Comparison of ENCODE assay signal across 1 cellular context in the genomic region with DNA sequence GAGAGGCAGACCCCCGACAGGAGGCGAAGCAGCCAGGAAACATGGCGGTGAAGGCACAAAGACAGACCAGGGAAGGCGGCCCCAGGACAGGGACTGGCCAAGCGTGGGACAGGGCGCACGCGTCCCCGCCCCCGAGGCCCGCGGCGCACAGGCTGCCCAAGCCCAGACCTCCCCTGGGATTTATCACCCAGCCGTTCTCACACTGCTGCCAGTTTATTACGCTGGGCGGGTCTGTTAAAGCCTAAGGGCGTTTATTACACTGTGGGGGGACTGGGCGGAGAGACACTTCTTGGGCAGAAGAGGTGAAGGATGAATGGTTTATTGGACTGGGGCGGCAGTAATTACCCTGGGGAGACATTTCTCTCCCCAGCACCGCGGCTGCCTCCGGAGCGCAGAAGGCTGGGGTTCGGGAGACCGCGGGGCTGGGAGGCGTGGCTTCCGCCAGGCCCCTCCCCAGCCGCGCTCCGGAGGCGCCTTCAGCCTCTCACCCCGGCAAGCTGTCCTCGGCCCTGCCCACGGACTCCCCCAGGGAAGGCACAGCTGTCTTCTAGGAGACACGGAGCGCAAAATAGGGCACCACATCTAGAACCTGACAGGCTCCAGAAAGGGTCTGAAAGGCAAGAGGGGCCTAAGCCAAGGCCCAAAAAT.
TF ChIP-seq lines count a peak whose summit lies in the region.

No MANE protein-coding gene starts in this region.

TF ChIP-seq in GM12878, 131 proteins besides CTCF, POLR2A, EP300 and RAD21 (continued from another document):
- TF ChIP-seq NBN (IDR thresholded peaks at IDR 0.05) = 0 out of 2 replicates have a peak, but pooled peaks have one; percentile 44
- TF ChIP-seq BACH1 (IDR thresholded peaks at IDR 0.05; ENCODE audit: borderline replicate concordance) = no peak
- TF ChIP-seq TCF12 (IDR thresholded peaks at IDR 0.05; ENCODE audit: low read depth, low read length) = no peak
- no peak for TF ChIP-seq MYB (IDR thresholded peaks at IDR 0.05; ENCODE audit: borderline replicate concordance, low read depth, low read length)
- no peak for TF ChIP-seq SP1 (IDR thresholded peaks at IDR 0.05; ENCODE audit: low read depth, low read length)
- TF ChIP-seq YBX1 (IDR thresholded peaks at IDR 0.05) = 0 out of 2 replicates have a peak, but pooled peaks have one; percentile 27
- TF ChIP-seq, protein P1, sequence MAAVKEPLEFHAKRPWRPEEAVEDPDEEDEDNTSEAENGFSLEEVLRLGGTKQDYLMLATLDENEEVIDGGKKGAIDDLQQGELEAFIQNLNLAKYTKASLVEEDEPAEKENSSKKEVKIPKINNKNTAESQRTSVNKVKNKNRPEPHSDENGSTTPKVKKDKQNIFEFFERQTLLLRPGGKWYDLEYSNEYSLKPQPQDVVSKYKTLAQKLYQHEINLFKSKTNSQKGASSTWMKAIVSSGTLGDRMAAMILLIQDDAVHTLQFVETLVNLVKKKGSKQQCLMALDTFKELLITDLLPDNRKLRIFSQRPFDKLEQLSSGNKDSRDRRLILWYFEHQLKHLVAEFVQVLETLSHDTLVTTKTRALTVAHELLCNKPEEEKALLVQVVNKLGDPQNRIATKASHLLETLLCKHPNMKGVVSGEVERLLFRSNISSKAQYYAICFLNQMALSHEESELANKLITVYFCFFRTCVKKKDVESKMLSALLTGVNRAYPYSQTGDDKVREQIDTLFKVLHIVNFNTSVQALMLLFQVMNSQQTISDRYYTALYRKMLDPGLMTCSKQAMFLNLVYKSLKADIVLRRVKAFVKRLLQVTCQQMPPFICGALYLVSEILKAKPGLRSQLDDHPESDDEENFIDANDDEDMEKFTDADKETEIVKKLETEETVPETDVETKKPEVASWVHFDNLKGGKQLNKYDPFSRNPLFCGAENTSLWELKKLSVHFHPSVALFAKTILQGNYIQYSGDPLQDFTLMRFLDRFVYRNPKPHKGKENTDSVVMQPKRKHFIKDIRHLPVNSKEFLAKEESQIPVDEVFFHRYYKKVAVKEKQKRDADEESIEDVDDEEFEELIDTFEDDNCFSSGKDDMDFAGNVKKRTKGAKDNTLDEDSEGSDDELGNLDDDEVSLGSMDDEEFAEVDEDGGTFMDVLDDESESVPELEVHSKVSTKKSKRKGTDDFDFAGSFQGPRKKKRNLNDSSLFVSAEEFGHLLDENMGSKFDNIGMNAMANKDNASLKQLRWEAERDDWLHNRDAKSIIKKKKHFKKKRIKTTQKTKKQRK (IDR thresholded peaks at IDR 0.05; ENCODE audit: low read depth, low read length) = no peak
- TF ChIP-seq SMC3 (IDR thresholded peaks at IDR 0.05; ENCODE audit: borderline replicate concordance, low read length) = no peak
- TF ChIP-seq MEF2B (IDR thresholded peaks at IDR 0.05; ENCODE audit: partially characterized antibody, poor library complexity, severe bottlenecking) = peak; percentile 98
- TF ChIP-seq CHD2 (IDR thresholded peaks at IDR 0.05; ENCODE audit: borderline replicate concordance, low read depth, low read length) = 0 out of 2 replicates have a peak, but pooled peaks have one; percentile 1
- no peak for TF ChIP-seq TBL1XR1 (IDR thresholded peaks at IDR 0.05; ENCODE audit: low read depth, low read length)
- TF ChIP-seq BHLHE40 (IDR thresholded peaks at IDR 0.05; ENCODE audit: borderline replicate concordance in 1 of 2, low read depth in 2 of 2, low read length in 1 of 2) = peak in 1 of 2 experiments; percentile 90; a peak in 2 of 4 replicates
- TF ChIP-seq GATAD2B (conservative IDR thresholded peaks at IDR 0.05; ENCODE audit: low read depth) = peak; percentile 99
- no peak for TF ChIP-seq NFXL1 (IDR thresholded peaks at IDR 0.05; ENCODE audit: borderline replicate concordance)
- TF ChIP-seq, protein P2, sequence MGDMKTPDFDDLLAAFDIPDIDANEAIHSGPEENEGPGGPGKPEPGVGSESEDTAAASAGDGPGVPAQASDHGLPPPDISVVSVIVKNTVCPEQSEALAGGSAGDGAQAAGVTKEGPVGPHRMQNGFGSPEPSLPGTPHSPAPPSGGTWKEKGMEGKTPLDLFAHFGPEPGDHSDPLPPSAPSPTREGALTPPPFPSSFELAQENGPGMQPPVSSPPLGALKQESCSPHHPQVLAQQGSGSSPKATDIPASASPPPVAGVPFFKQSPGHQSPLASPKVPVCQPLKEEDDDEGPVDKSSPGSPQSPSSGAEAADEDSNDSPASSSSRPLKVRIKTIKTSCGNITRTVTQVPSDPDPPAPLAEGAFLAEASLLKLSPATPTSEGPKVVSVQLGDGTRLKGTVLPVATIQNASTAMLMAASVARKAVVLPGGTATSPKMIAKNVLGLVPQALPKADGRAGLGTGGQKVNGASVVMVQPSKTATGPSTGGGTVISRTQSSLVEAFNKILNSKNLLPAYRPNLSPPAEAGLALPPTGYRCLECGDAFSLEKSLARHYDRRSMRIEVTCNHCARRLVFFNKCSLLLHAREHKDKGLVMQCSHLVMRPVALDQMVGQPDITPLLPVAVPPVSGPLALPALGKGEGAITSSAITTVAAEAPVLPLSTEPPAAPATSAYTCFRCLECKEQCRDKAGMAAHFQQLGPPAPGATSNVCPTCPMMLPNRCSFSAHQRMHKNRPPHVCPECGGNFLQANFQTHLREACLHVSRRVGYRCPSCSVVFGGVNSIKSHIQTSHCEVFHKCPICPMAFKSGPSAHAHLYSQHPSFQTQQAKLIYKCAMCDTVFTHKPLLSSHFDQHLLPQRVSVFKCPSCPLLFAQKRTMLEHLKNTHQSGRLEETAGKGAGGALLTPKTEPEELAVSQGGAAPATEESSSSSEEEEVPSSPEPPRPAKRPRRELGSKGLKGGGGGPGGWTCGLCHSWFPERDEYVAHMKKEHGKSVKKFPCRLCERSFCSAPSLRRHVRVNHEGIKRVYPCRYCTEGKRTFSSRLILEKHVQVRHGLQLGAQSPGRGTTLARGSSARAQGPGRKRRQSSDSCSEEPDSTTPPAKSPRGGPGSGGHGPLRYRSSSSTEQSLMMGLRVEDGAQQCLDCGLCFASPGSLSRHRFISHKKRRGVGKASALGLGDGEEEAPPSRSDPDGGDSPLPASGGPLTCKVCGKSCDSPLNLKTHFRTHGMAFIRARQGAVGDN (IDR thresholded peaks at IDR 0.05) = 0 out of 2 replicates have a peak, but pooled peaks have one; percentile 35
- TF ChIP-seq RB1 (IDR thresholded peaks at IDR 0.05; ENCODE audit: borderline replicate concordance) = peak; percentile 55; the same call in 1 of the 2 replicates
- TF ChIP-seq SRF (IDR thresholded peaks at IDR 0.05; ENCODE audit: low read depth in 2 of 2, low read length in 2 of 2) = no peak
- TF ChIP-seq HDAC6 (IDR thresholded peaks at IDR 0.05; ENCODE audit: unreplicated experiment) = no peak
- TF ChIP-seq, protein P3, sequence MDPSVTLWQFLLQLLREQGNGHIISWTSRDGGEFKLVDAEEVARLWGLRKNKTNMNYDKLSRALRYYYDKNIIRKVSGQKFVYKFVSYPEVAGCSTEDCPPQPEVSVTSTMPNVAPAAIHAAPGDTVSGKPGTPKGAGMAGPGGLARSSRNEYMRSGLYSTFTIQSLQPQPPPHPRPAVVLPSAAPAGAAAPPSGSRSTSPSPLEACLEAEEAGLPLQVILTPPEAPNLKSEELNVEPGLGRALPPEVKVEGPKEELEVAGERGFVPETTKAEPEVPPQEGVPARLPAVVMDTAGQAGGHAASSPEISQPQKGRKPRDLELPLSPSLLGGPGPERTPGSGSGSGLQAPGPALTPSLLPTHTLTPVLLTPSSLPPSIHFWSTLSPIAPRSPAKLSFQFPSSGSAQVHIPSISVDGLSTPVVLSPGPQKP (IDR thresholded peaks at IDR 0.05; ENCODE audit: low read depth, low read length) = no peak
- TF ChIP-seq BCL11A (IDR thresholded peaks at IDR 0.05; ENCODE audit: low read depth, low read length) = no peak
- TF ChIP-seq SIX5 (IDR thresholded peaks at IDR 0.05; ENCODE audit: low read depth, low read length, severe bottlenecking) = no peak
